8 cellular contexts compared by ENCODE assay signal in the genomic region with DNA sequence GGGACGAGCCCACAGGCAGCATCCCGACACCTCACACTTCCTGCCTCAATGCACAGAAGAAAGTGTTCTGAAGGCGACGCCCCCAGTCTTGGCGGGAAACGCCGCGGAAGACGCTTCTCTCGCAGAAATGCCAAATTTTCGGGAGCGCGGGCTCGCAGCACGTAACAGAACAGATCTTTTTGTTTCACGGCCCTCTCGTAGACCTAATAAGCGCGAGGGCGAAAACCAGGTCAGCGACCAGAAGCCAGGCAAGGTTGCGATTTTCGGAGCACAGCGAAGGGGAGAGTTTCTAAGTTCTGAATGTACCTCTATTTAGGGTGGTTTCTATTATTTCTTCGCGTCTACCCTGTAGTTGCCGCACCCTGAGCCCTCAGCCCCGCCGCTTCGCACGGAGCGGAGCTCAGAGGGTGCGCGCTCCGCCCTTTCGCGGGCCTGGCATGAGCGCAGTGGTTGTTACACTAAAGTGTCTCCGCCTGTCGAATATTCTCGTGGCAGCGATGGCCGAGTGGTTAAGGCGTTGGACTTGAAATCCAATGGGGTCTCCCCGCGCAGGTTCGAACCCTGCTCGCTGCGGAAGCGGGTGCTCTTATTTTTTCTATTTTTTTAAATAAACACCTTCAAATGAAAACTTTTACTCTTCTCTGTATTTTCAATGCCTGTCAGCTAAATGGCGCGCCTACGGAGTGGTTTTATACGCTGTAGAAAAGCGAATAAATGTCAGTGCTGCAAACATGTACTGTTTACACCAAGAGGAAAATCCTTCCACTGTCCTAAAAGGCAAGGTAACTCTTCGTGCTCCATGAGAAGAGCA.
DNase-seq lines count a peak whose midpoint lies in the region; ATAC-seq and TF ChIP-seq lines count a peak whose summit lies in the region.

No MANE protein-coding gene starts in this region.

- H3K36me3 Mint-ChIP-seq in Caco-2 (ENCODE audit: insufficient read depth, unreplicated experiment), result peaks cover 27% of the 10 kb centered on the region

- peak; percentile 83 for ATAC-seq in GM21526 (IDR thresholded peaks at IDR 0.05; ENCODE audit: low FRiP score, unreplicated experiment)

- H3K4me3 ChIP-seq in Caco-2 (ENCODE audit: low read depth, low read length) (peak overlapping the region; percentile 81), OCI-LY1 (ENCODE audit: low read depth, low read length, poor library complexity, severe bottlenecking) (peak overlapping the region; percentile 74), epithelial cell of esophagus (ENCODE audit: low read length) (peak overlapping the region; percentile 87)

- no peaks in the 10 kb centered on the region for H4K20me1 ChIP-seq in OCI-LY1 (ENCODE audit: insufficient read depth, low read length)

- H3K4me3 Mint-ChIP-seq in Caco-2 (ENCODE audit: unreplicated experiment), result peak overlapping the region; percentile 93

- peaks cover 25% of the 10 kb centered on the region for H3K4me1 Mint-ChIP-seq in Caco-2 (ENCODE audit: low read depth, unreplicated experiment)

- no peaks in the 10 kb centered on the region for H3K9me3 Mint-ChIP-seq in Caco-2 (ENCODE audit: unreplicated experiment)

- H3K4me1 ChIP-seq in Caco-2, result 0 out of 2 replicates have a peak, but pooled peaks cover 8% of the 10 kb centered on the region
- peaks cover 24% of the 10 kb centered on the region for H3K4me1 ChIP-seq in OCI-LY1 (ENCODE audit: insufficient read depth, low read length, severe bottlenecking)

- peak overlapping the region; percentile 95 for H3K27ac ChIP-seq in OCI-LY1 (ENCODE audit: low read depth, low read length, poor library complexity, severe bottlenecking)

- H3K27ac Mint-ChIP-seq in Caco-2 (ENCODE audit: unreplicated experiment), result peak overlapping the region; percentile 95

- H3K9me3 ChIP-seq in Caco-2 (no peaks in the 10 kb centered on the region), OCI-LY1 (ENCODE audit: low read length) (no peaks in the 10 kb centered on the region)

- peaks cover under 1% of the 10 kb centered on the region for H3K27me3 Mint-ChIP-seq in Caco-2 (ENCODE audit: insufficient read depth, unreplicated experiment)

- no TSS peak for BruUV-seq in Caco-2 (replicated peaks; lab: Mats Ljungman, UMichigan)

- no peaks in the 10 kb centered on the region for H3F3A ChIP-seq in OCI-LY1 (ENCODE audit: insufficient read depth, low read length)

- POLR2A ChIA-PET in Caco-2 (lab: Charles Lee), result interaction anchor here (0.5 kb wide), 1 partner anchor 85 kb away, joined by 7 read pairs; no protein-coding TSS in a partner anchor

- H3K9me2 ChIP-seq in OCI-LY1 (ENCODE audit: low read depth, low read length), result no peaks in the 10 kb centered on the region

- CTCF ChIA-PET in Caco-2 (lab: Charles Lee), result interaction anchor here (0.7 to 1.5 kb wide), 4 partner anchors 16 to 91 kb away, joined by 4 to 15 read pairs (median 6); no protein-coding TSS in a partner anchor

- no peaks in the 10 kb centered on the region for H3K79me2 ChIP-seq in OCI-LY1 (ENCODE audit: insufficient read depth, low read length)

- no peaks in the 10 kb centered on the region for H3K27me3 ChIP-seq in Caco-2 (replicated peaks; ENCODE audit: control insufficient read depth, insufficient read depth, low read length)
- no peaks in the 10 kb centered on the region for H3K27me3 ChIP-seq in OCI-LY1 (ENCODE audit: insufficient read depth, low read length)

- DNase-seq in Caco-2 (peak; percentile 98 to 99), HuH-7 (ENCODE audit: low spot score) (peak; percentile 27), activated T-cell treated with anti-CD3 and anti-CD28 coated beads for 24 hours (ENCODE audit: low read depth) (peak; percentile 97), epithelial cell of esophagus (ENCODE audit: low read depth) (peak; percentile 88), middle frontal gyrus (ENCODE audit: extremely low spot score, low spot score) (peak; percentile 90)
- peak; percentile 92 to 96 for DNase-seq in stimulated activated CD8-positive, alpha-beta memory T cell treated with anti-CD3 and anti-CD28 coated beads, Interleukin-2, amount 100 ng/mL, for 1 hour (ENCODE audit: low read depth in 2 of 2)

- peak overlapping the region; percentile 97 for H2AFZ ChIP-seq in OCI-LY1 (ENCODE audit: low read length)

- peak overlapping the region; percentile 88 for H3K4me2 ChIP-seq in OCI-LY1 (ENCODE audit: low read length)

- intact Hi-C loops in Caco-2 (cut with micrococcal nuclease; ENCODE audit: unreplicated experiment), result loop anchor here (1.0 kb wide), 2 partner anchors 39 to 67 kb away; no protein-coding TSS in a partner anchor

- peak overlapping the region; percentile 94 for H3K9ac ChIP-seq in OCI-LY1 (ENCODE audit: low read length)

- H3K36me3 ChIP-seq in Caco-2 (ENCODE audit: control insufficient read depth, insufficient read depth, low read length) (no peaks in the 10 kb centered on the region), OCI-LY1 (ENCODE audit: insufficient read depth, low read length) (no peaks in the 10 kb centered on the region)

- TF ChIP-seq CTCF in Caco-2 (IDR thresholded peaks at IDR 0.05; ENCODE audit: insufficient read depth in 1 of 2, low read depth in 1 of 2, low read length in 1 of 2, severe bottlenecking in 1 of 2, unreplicated experiment in 1 of 2), result no peak
- no peak for TF ChIP-seq CTCF in OCI-LY1 (IDR thresholded peaks at IDR 0.05; ENCODE audit: low read length)
- TF ChIP-seq CTCF in epithelial cell of esophagus (IDR thresholded peaks at IDR 0.05; ENCODE audit: insufficient read depth, low read depth, low read length, missing control alignments), result no peak

Comparison
In these comparisons a context has a peak if more than half of its experiments do, and no peak if none do; other contexts are left out.
1. Peak in every context shown above with its lines: DNase-seq, ATAC-seq, H3K4me3 ChIP-seq and H3K27ac ChIP-seq.
2. DNase-seq: peak in every context shown above with its lines; median percentile 98 in Caco-2; 97 in activated T-cell treated with anti-CD3 and anti-CD28 coated beads for 24 hours; 94 in stimulated activated CD8-positive, alpha-beta memory T cell treated with anti-CD3 and anti-CD28 coated beads, Interleukin-2, amount 100 ng/mL, for 1 hour; 90 in middle frontal gyrus; 88 in epithelial cell of esophagus; 27 in HuH-7.